ENCODE assay signal across 23 cellular contexts in genomic region chr12:8847435-8847834, GRCh38.
"Had no signal": no experiment of that assay in that cellular context is flagged by ENCODE, and none has a peak within 500 bp of the region (broad histone marks: within the 10 kb centered on the region; RNA-seq: fewer than 3 reads in every experiment).

No MANE protein-coding gene starts in this region.

- H3K27ac ChIP-seq: RWPE1 had no signal

- H3K4me3 ChIP-seq: MG63 had no signal

- H3K9me3 ChIP-seq: MG63, SK-N-SH had no signal

- ATAC-seq: Panc1, PC-3 had no signal

- H3K36me3 ChIP-seq: MG63 had no signal

- DNase-seq: Karpas-422, KG1, MG63, NCI-H1092, NCI-H1105 treated with DMSO at 0.1 percent for 48 hours, NCI-H1417 treated with DMSO at 0.1 percent for 48 hours, NCI-H146, NCI-H1694 treated with DMSO at 0.1 percent for 48 hours, NCI-H2029, NCI-H2081 treated with DMSO at 0.1 percent for 48 hours, NCI-H2171, NCI-H226, NCI-H446, NCI-H510A, NCI-H524 treated with DMSO at 0.1 percent for 48 hours, NCI-H69, NCI-H774, PC-3, SHP77, SK-N-SH, SW 1271 had no signal
